Comparison of ENCODE assay signal across 1 cellular context in the genomic region with DNA sequence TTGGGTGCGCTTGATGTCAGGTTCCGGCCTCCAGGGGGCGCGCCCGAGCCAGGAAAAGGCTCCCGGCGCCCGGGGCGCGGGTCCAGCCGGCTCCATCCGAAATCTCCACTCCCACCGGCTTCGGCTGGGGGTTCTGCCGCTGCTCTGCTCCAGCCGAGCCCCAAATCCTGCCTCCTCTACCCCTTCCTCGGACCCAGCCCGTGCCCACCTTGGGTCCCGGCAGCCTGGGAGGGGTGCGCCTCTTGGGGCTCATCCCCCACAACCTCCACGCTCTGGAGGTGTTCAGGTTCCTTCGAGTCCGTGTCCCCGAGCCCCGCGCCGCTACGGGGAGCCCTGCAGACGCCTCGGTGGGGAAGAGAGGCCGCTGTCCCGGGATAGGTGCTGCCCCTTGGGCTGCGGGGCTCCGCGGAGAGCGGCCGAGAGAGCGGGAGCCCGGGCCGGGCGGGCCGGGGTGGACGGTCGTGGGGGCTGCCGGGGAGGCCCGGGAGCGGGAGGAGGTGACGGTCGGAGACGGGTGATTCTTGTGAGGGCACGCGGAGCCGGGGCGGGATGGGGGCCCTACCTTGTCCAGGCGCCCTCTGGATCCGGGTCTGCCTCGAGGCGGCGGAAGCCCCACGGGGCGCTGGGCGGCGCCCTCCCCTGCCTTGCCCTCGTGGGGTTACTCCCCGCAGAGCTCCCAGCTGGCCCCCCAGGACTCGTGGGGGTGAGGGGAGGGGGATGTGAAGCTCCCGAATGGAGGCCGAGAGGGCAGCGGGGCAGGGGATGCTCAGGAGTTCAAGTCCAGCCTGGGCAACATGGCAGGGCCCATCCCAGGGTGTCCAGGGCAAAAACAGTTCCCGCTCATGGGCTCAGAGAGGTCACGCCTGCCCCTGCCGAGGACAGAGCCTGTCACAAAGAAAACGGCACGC.
A peak's percentile ranks its signal among the peaks of the same experiment; 100 is the strongest.
TF ChIP-seq lines count a peak whose summit lies in the region.

No MANE protein-coding gene starts in this region.

TF ChIP-seq in K562, 482 proteins besides CTCF, POLR2A, EP300 and RAD21 (continued from another document):
- TF ChIP-seq RBM25 (IDR thresholded peaks at IDR 0.05; ENCODE audit: low read depth, low read length, severe bottlenecking) (no peak), RB1 (IDR thresholded peaks at IDR 0.05; ENCODE audit: low read depth) (peak; percentile 75; the same call in 1 of the 2 replicates), RCOR1 (IDR thresholded peaks at IDR 0.05; ENCODE audit: borderline replicate concordance in 1 of 2, low read depth in 2 of 2, low read length in 2 of 2) (0 out of 4 replicates have a peak, but pooled peaks of 1 of the 2 experiments have one; percentile 19), TGIF2 (CRISPR knock-in tag; IDR thresholded peaks at IDR 0.05) (no peak), SAFB (IDR thresholded peaks at IDR 0.05; ENCODE audit: borderline replicate concordance, low read depth, low read length) (peak; percentile 41; the same call in 1 of the 2 replicates), RBFOX2 (IDR thresholded peaks at IDR 0.05; ENCODE audit: low read depth, low read length) (peak; percentile 79), KDM5B (IDR thresholded peaks at IDR 0.05; ENCODE audit: insufficient replicate concordance, low read depth, low read length) (peak; percentile 54), HOXB6 (CRISPR knock-in tag; IDR thresholded peaks at IDR 0.05; ENCODE audit: borderline replicate concordance) (no peak), FIP1L1 (IDR thresholded peaks at IDR 0.05; ENCODE audit: low read depth, low read length, poor library complexity, severe bottlenecking) (peak; percentile 51), ZBTB7A (IDR thresholded peaks at IDR 0.05; ENCODE audit: borderline replicate concordance, control insufficient read depth, low read depth, low read length) (peak; percentile 14; the same call in 1 of the 2 replicates)
- TF ChIP-seq, protein P1, sequence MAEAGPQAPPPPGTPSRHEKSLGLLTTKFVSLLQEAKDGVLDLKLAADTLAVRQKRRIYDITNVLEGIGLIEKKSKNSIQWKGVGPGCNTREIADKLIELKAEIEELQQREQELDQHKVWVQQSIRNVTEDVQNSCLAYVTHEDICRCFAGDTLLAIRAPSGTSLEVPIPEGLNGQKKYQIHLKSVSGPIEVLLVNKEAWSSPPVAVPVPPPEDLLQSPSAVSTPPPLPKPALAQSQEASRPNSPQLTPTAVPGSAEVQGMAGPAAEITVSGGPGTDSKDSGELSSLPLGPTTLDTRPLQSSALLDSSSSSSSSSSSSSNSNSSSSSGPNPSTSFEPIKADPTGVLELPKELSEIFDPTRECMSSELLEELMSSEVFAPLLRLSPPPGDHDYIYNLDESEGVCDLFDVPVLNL (CRISPR knock-in tag; IDR thresholded peaks at IDR 0.05; ENCODE audit: low read depth): no peak
- TF ChIP-seq, protein P2, sequence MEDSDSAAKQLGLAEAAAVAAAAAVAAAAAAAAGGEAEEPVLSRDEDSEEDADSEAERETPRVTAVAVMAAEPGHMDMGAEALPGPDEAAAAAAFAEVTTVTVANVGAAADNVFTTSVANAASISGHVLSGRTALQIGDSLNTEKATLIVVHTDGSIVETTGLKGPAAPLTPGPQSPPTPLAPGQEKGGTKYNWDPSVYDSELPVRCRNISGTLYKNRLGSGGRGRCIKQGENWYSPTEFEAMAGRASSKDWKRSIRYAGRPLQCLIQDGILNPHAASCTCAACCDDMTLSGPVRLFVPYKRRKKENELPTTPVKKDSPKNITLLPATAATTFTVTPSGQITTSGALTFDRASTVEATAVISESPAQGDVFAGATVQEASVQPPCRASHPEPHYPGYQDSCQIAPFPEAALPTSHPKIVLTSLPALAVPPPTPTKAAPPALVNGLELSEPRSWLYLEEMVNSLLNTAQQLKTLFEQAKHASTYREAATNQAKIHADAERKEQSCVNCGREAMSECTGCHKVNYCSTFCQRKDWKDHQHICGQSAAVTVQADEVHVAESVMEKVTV (CRISPR knock-in tag; IDR thresholded peaks at IDR 0.05): peak; percentile 55
- TF ChIP-seq, protein P3, sequence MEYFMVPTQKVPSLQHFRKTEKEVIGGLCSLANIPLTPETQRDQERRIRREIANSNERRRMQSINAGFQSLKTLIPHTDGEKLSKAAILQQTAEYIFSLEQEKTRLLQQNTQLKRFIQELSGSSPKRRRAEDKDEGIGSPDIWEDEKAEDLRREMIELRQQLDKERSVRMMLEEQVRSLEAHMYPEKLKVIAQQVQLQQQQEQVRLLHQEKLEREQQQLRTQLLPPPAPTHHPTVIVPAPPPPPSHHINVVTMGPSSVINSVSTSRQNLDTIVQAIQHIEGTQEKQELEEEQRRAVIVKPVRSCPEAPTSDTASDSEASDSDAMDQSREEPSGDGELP (CRISPR knock-in tag; IDR thresholded peaks at IDR 0.05; ENCODE audit: borderline replicate concordance): 0 out of 2 replicates have a peak, but pooled peaks have one; percentile 7
- TF ChIP-seq, protein P4, sequence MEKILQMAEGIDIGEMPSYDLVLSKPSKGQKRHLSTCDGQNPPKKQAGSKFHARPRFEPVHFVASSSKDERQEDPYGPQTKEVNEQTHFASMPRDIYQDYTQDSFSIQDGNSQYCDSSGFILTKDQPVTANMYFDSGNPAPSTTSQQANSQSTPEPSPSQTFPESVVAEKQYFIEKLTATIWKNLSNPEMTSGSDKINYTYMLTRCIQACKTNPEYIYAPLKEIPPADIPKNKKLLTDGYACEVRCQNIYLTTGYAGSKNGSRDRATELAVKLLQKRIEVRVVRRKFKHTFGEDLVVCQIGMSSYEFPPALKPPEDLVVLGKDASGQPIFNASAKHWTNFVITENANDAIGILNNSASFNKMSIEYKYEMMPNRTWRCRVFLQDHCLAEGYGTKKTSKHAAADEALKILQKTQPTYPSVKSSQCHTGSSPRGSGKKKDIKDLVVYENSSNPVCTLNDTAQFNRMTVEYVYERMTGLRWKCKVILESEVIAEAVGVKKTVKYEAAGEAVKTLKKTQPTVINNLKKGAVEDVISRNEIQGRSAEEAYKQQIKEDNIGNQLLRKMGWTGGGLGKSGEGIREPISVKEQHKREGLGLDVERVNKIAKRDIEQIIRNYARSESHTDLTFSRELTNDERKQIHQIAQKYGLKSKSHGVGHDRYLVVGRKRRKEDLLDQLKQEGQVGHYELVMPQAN (IDR thresholded peaks at IDR 0.05; ENCODE audit: borderline replicate concordance): no peak
- TF ChIP-seq, protein P5, sequence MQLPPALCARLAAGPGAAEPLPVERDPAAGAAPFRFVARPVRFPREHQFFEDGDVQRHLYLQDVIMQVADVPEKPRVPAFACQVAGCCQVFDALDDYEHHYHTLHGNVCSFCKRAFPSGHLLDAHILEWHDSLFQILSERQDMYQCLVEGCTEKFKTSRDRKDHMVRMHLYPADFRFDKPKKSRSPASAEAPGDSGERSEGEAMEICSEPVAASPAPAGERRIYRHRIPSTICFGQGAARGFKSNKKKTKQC (CRISPR knock-in tag; IDR thresholded peaks at IDR 0.05): 0 out of 2 replicates have a peak, but pooled peaks have one; percentile 37
